In the genomic region with DNA sequence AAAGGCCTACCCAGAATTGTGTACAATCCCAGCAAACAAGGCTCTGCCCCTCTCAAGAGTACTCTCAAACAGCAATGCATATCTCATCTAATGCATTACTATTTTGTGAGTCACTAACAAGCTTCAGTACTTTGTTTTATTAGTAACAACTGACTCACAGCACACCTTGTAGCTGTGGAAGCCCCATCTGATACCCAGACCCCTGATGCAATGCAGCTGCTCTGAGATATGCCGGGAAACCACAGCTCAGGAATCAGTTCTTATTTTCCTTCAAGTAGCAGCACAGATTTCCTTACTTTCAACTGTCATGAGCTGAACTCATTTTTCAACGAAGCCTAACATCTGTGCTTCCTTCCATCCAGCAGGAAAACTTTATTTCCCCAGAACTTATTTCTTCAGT, we compare ENCODE assay signal across 9 cellular contexts. TPM values are rescaled to one million over a fixed set of nuclear protein-coding genes. Genes with fewer than 3 reads are reported as not detected.
DNase-seq lines count a peak whose midpoint lies in the region; FAIRE-seq and TF ChIP-seq lines count a peak whose summit lies in the region.
"Had no signal": no experiment of that assay in that cellular context is flagged by ENCODE, and none has a peak within 500 bp of the region (broad histone marks: within the 10 kb centered on the region; RNA-seq: fewer than 3 reads in every experiment).

No MANE protein-coding gene starts in this region.

- peak overlapping the region in 2 of 4 donors; percentile 29 to 93 for H3K27ac ChIP-seq in transverse colon

- H3K4me3 ChIP-seq in skeletal muscle cell (ENCODE audit: low read depth, low read length) (no peak overlapping the region), transverse colon (no peak overlapping the region)

- in situ Hi-C loops in transverse colon (cut with MboI; ENCODE audit: low pct_ligation_motif_present in 1 of 4, low pct_unique_long_range_greater_than_20kb in 1 of 4, low sequenced_read_pairs in 3 of 4), result no loop called here

- TF ChIP-seq EP300 in transverse colon (IDR thresholded peaks at IDR 0.05; ENCODE audit: low read depth), result no peak

- TF ChIP-seq POLR2A in H54 (IDR thresholded peaks at IDR 0.05; ENCODE audit: low read depth, low read length) (no peak), transverse colon (IDR thresholded peaks at IDR 0.05) (no peak)

- intact Hi-C loops in transverse colon (cut with DNase I; ENCODE audit: low total_unique reads), result no loop called here

- H3K9me3 ChIP-seq in transverse colon, result no peaks in the 10 kb centered on the region

- FAIRE-seq in H54 (lab: Jason Lieb, UNC), result peak; percentile 92

- WGBS in transverse colon (ENCODE audit: low coverage in 1 of 2), 2 donors, result 27 to 53% methylated on average over 2 of the region's 2 CpGs

- peaks cover 0 to 47% (median 26%) of the 10 kb centered on the region in 4 donors for H3K4me1 ChIP-seq in transverse colon

- TF ChIP-seq CTCF in transverse colon (IDR thresholded peaks at IDR 0.05), result no peak

- no peaks in the 10 kb centered on the region for H3K36me3 ChIP-seq in transverse colon

- no peak for DNase-seq in H54 (ENCODE audit: insufficient read length, low spot score)
- DNase-seq in RKO (ENCODE audit: low spot score), result peak; percentile 78
- peak; percentile 25 for DNase-seq in fibroblast of peridontal ligament (ENCODE audit: extremely low read depth)
- peak; percentile 92 for DNase-seq in skeletal muscle cell (ENCODE audit: low read depth)
- DNase-seq in KG1 (lab: John Stamatoyannopoulos, UW), result no peak
- DNase-seq in SIG-M5 (lab: John Stamatoyannopoulos, UW), result no peak
- DNase-seq in transverse colon, result no peak
- DNase-seq: activated gamma-delta T cell, NCI-H2081 treated with DMSO at 0.1 percent for 48 hours had no signal

- no peaks in the 10 kb centered on the region for H3K27me3 ChIP-seq in transverse colon

RNA-seq across cellular contexts. Expression of a gene that starts 37.8 kb away (rescaled TPM):
- total RNA-seq in transverse colon, result 100 to 1,000 TPM; 288 to 422 (median 308) TPM

Comparison
In these comparisons a context has a peak if more than half of its experiments do, and no peak if none do; other contexts are left out.
1. DNase-seq: peak in RKO (single experiment), fibroblast of peridontal ligament (single experiment) and skeletal muscle cell (single experiment); none in H54 (single experiment), KG1 (single experiment), SIG-M5 (single experiment) and transverse colon (single experiment).